In the genomic region with DNA sequence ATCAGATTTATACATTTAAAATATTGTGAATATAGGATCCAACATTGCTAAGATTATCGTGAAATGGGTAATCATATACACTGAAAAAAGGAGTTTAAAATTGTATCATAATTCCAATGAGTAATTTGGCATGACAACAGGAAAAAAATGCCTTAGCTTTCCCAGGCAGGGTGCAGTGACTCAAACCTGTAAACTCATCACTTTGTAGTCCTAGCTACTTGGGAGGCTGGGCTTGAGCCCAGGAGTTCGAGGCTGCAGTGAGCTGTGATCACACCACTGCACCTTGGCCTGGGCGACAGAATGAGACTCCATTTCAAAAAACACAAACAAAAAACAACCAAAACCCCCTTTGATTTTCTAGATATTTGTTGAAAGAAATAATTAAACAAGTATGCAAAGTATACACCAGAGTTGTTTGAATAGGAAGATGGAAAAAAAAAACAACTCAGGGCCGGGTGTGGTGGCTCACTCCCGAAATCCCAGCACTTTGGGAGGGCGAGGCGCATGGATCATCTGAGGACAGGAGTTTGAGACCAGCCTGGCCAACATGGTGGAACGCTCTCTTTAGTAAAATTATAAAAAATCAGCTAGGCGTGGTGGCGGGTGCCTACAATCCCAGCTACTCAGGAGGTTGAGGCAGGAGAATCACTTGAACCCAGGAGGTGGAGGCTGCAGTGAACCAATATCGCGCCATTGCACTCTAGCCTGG, we compare ENCODE assay signal across 1 cellular context.
TF ChIP-seq lines count a peak whose summit lies in the region.

No MANE protein-coding gene starts in this region.

TF ChIP-seq in GM23338, 12 proteins besides CTCF, POLR2A, EP300 and RAD21 (continued from another document):
- TF ChIP-seq ETS1 (IDR thresholded peaks at IDR 0.05) = no peak
- no peak for TF ChIP-seq REST (IDR thresholded peaks at IDR 0.05; ENCODE audit: unreplicated experiment)
- no peak for TF ChIP-seq STAT1 (IDR thresholded peaks at IDR 0.05; ENCODE audit: unreplicated experiment)
- no peak for TF ChIP-seq EZH2 (IDR thresholded peaks at IDR 0.05; ENCODE audit: low read depth, unreplicated experiment)
- no peak for TF ChIP-seq JUNB (IDR thresholded peaks at IDR 0.05; ENCODE audit: unreplicated experiment)
TF ChIP-seq in GM23338: peak in this region for 0.
